In genomic region chr16:81121474-81121990, GRCh38 we compare ENCODE assay signal across 25 cellular contexts. TPM values are rescaled to one million over a fixed set of nuclear protein-coding genes. Genes with fewer than 3 reads are reported as not detected.
"Had no signal": no experiment of that assay in that cellular context is flagged by ENCODE, and none has a peak within 500 bp of the region (broad histone marks: within the 10 kb centered on the region; RNA-seq: fewer than 3 reads in every experiment).

No MANE protein-coding gene starts in this region.

- DNase-seq: activated CD4-positive, alpha-beta memory T cell treated with anti-CD3 and anti-CD28 coated beads, Interleukin-2, amount 10 ng/mL, durations not matched to agents 7 days and 5 days; activated CD4-positive, alpha-beta T cell treated with anti-CD3 and anti-CD28 coated beads for 36 hours; activated CD4-positive, alpha-beta T cell treated with anti-CD3 and anti-CD28 coated beads, Interleukin-2, amount 10 ng/mL, durations not matched to agents 7 days and 5 days; activated CD4-positive, alpha-beta T cell treated with anti-CD3 and anti-CD28 coated beads, Interleukin-2, amount 50 U/mL, for 4 hours; activated CD4-positive, CD25-positive, alpha-beta regulatory T cell; activated CD4-positive, CD25-positive, alpha-beta regulatory T cell treated with anti-CD3 and anti-CD28 coated beads, Interleukin-2, amount 50 U/mL, for 72 hours; activated CD8-positive, alpha-beta memory T cell treated with anti-CD3 and anti-CD28 coated beads, Interleukin-2, amount 50 U/mL, for 48 hours; activated gamma-delta T cell treated with Interleukin-2 at 50 U/mL for 16 hours; activated naive CD4-positive, alpha-beta T cell treated with anti-CD3 and anti-CD28 coated beads, Interleukin-2, amount 50 U/mL, for 16 hours; activated naive CD4-positive, alpha-beta T cell treated with Interleukin-2 at 50 U/mL for 16 hours; activated T-cell treated with anti-CD3 and anti-CD28 coated beads for 4 hours; activated T-cell treated with anti-CD3 and anti-CD28 coated beads, Interleukin-2, amount 50 U/mL, for 24 hours; activated T-cell treated with anti-CD3 and anti-CD28 coated beads, Interleukin-2, amount 50 U/mL, for 72 hours; amniotic stem cell; dorsolateral prefrontal cortex; effector memory CD4-positive, alpha-beta T cell; endodermal cell; foreskin fibroblast; head of caudate nucleus; T-helper 2 cell had no signal

- H3K4me3 ChIP-seq: ascending aorta, breast epithelium, cardiac muscle cell, coronary artery, dorsolateral prefrontal cortex had no signal

- H3K27me3 ChIP-seq: ascending aorta, breast epithelium, dorsolateral prefrontal cortex had no signal

- ATAC-seq: activated CD4-positive, alpha-beta T cell treated with anti-CD3 and anti-CD28 coated beads for 36 hours; activated T-cell treated with anti-CD3 and anti-CD28 coated beads, Interleukin-2, amount 50 U/mL, for 72 hours; esophagus mucosa had no signal

- H3K36me3 ChIP-seq: ascending aorta, breast epithelium, cardiac muscle cell had no signal

- H3K9me3 ChIP-seq: ascending aorta, breast epithelium had no signal

- H3K4me1 ChIP-seq: ascending aorta, breast epithelium had no signal

- H3K27ac ChIP-seq: ascending aorta, breast epithelium, cardiac muscle cell, coronary artery, dorsolateral prefrontal cortex had no signal

RNA-seq across cellular contexts. Expression of gene C16orf46, which starts 44.5 kb away (rescaled TPM):
- total RNA-seq: ascending aorta, esophagus mucosa had no signal
